In genomic region chr2:34705556-34706247, GRCh38 we compare ENCODE assay signal across 1 cellular context.
TF ChIP-seq lines count a peak whose summit lies in the region.

No MANE protein-coding gene starts in this region.

TF ChIP-seq in GM23338, 12 proteins besides CTCF, POLR2A, EP300 and RAD21 (continued from another document):
- no peak for TF ChIP-seq ZNF462 (CRISPR knock-in tag; IDR thresholded peaks at IDR 0.05)
- TF ChIP-seq EZH2 (IDR thresholded peaks at IDR 0.05; ENCODE audit: low read depth, unreplicated experiment): no peak
- no peak for TF ChIP-seq EZH2phosphoT487 (IDR thresholded peaks at IDR 0.05; ENCODE audit: unreplicated experiment)
